In genomic region chr4:165208741-165209388, GRCh38 we compare ENCODE assay signal across 8 cellular contexts. TPM values are rescaled to one million over a fixed set of nuclear protein-coding genes. Genes with fewer than 3 reads are reported as not detected.
DNase-seq lines count a peak whose midpoint lies in the region; ATAC-seq and TF ChIP-seq lines count a peak whose summit lies in the region.

No MANE protein-coding gene starts in this region.

- TF ChIP-seq CTCF in left lung (IDR thresholded peaks at IDR 0.05) (no peak), upper lobe of right lung (IDR thresholded peaks at IDR 0.05) (no peak)

- DNase-seq in ACHN: peak; percentile 2
- no peak for DNase-seq in left lung
- no peak for DNase-seq in upper lobe of right lung
- no peak for DNase-seq in AG08395 (ENCODE audit: low spot score)
- DNase-seq in NCI-H524 treated with DMSO at 0.1 percent for 48 hours (lab: John Stamatoyannopoulos, UW): no peak
- no peak for DNase-seq in D341Med (ENCODE audit: low spot score)

- ATAC-seq in activated T-helper 17 cell treated with anti-CD3 and anti-CD28 coated beads, Interleukin-2, amount 50 U/mL, for 72 hours (replicated peaks): peak; percentile 36
- ATAC-seq in left lung: no peak
- ATAC-seq in upper lobe of right lung: no peak

- H3K27ac Mint-ChIP-seq in activated T-helper 17 cell treated with anti-CD3 and anti-CD28 coated beads, Interleukin-2, amount 50 U/mL, for 72 hours: peak overlapping the region; percentile 74

- peaks cover 22% of the 10 kb centered on the region for H3K27me3 ChIP-seq in HUES64 (ENCODE audit: insufficient read depth, low read length)
- no peaks in the 10 kb centered on the region for H3K27me3 ChIP-seq in left lung
- no peaks in the 10 kb centered on the region for H3K27me3 ChIP-seq in upper lobe of right lung

- H3K9ac ChIP-seq in HUES64 (ENCODE audit: low read depth, low read length): no peak overlapping the region

- H3K9me3 Mint-ChIP-seq in activated T-helper 17 cell treated with anti-CD3 and anti-CD28 coated beads, Interleukin-2, amount 50 U/mL, for 72 hours: no peaks in the 10 kb centered on the region

- peaks cover 49% of the 10 kb centered on the region for H3K4me1 Mint-ChIP-seq in activated T-helper 17 cell treated with anti-CD3 and anti-CD28 coated beads, Interleukin-2, amount 50 U/mL, for 72 hours

- H3K4me1 ChIP-seq in HUES64 (ENCODE audit: insufficient read depth, low read length) (peaks cover 33% of the 10 kb centered on the region; the same call in 1 of the 2 replicates), left lung (peaks cover 13 to 81% of the 10 kb centered on the region in 2 donors), upper lobe of right lung (peaks cover 20% of the 10 kb centered on the region)

- H3K9me3 ChIP-seq in HUES64 (ENCODE audit: insufficient read depth, low read depth, low read length) (no peaks in the 10 kb centered on the region), left lung (no peaks in the 10 kb centered on the region), upper lobe of right lung (no peaks in the 10 kb centered on the region)

- H3K27me3 Mint-ChIP-seq in activated T-helper 17 cell treated with anti-CD3 and anti-CD28 coated beads, Interleukin-2, amount 50 U/mL, for 72 hours: no peaks in the 10 kb centered on the region

- no peaks in the 10 kb centered on the region for H3K36me3 ChIP-seq in HUES64 (ENCODE audit: insufficient read depth, low read length)
- H3K36me3 ChIP-seq in left lung: no peaks in the 10 kb centered on the region
- no peaks in the 10 kb centered on the region for H3K36me3 ChIP-seq in upper lobe of right lung

- H3K4me3 Mint-ChIP-seq in activated T-helper 17 cell treated with anti-CD3 and anti-CD28 coated beads, Interleukin-2, amount 50 U/mL, for 72 hours: peak overlapping the region; percentile 90

- in situ Hi-C loops in ACHN (cut with HindIII; ENCODE audit: low pct_ligation_motif_present, low pct_unique_long_range_greater_than_20kb, low sequenced_read_pairs): no loop called here

- peak overlapping the region; percentile 95 for H3K4me3 ChIP-seq in HUES64 (ENCODE audit: low read length)
- peak overlapping the region; percentile 79 to 85 for H3K4me3 ChIP-seq in left lung
- H3K4me3 ChIP-seq in upper lobe of right lung: peak overlapping the region; percentile 82

- intact Hi-C loops in left lung (cut with DNase I): no loop called here
- intact Hi-C loops in upper lobe of right lung (cut with DNase I): no loop called here

- H3K27ac ChIP-seq in HUES64 (ENCODE audit: low read depth, low read length) (no peak overlapping the region), left lung (peak overlapping the region; percentile 85 to 96), upper lobe of right lung (peak overlapping the region; percentile 89)

- WGBS in HUES64: 67% methylated on average over 10 of the region's 10 CpGs

- no peaks in the 10 kb centered on the region for H3K36me3 Mint-ChIP-seq in activated T-helper 17 cell treated with anti-CD3 and anti-CD28 coated beads, Interleukin-2, amount 50 U/mL, for 72 hours (ENCODE audit: low read depth)

RNA-seq across cellular contexts. Expression of gene KLHL2, which starts 1.5 kb away (rescaled TPM):
- 6.6 TPM for polyA plus RNA-seq in HUES64 (2013, experiment 1 of 2)
- polyA plus RNA-seq in HUES64 (2013, experiment 2 of 2): 6.6 TPM
- 10 to 100 TPM; 25.4 to 27.3 TPM for total RNA-seq in activated T-helper 17 cell treated with anti-CD3 and anti-CD28 coated beads, Interleukin-2, amount 50 U/mL, for 72 hours
- total RNA-seq in left lung (10 to 100 TPM; 32.9 to 53.4 TPM), upper lobe of right lung (44.3 TPM)
